20 cellular contexts compared by ENCODE assay signal in the genomic region with DNA sequence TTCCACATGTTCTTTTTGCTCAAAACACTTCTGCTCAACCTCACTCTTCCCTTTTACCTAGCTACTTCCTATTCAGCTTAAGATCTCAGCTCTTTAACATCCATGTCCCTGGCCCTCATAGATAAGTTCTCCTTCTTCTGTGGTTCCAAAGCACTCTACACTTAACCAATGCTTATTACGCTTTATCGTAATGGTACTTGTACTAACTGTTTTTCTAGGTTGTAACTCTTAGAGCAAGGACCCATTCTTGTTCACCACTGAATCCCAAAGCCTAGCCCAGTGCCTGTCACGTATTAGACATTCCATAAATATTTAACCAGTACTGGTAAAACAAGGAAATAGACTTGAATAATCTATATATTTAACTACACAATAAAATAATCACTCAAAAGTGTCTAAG. TPM values are rescaled to one million over a fixed set of nuclear protein-coding genes. Genes with fewer than 3 reads are reported as not detected.
DNase-seq lines count a peak whose midpoint lies in the region; ATAC-seq and TF ChIP-seq lines count a peak whose summit lies in the region.
"Had no signal": no experiment of that assay in that cellular context is flagged by ENCODE, and none has a peak within 500 bp of the region (broad histone marks: within the 10 kb centered on the region; RNA-seq: fewer than 3 reads in every experiment).

No MANE protein-coding gene starts in this region.

- no peak for TF ChIP-seq CTCF in body of pancreas (IDR thresholded peaks at IDR 0.05)
- TF ChIP-seq CTCF in mucosa of descending colon (IDR thresholded peaks at IDR 0.05), result no peak
- no peak for TF ChIP-seq CTCF in uterus (IDR thresholded peaks at IDR 0.05)

- no peak overlapping the region for H3K4me3 Mint-ChIP-seq in activated naive CD8-positive, alpha-beta T cell
- H3K4me3 Mint-ChIP-seq in activated naive CD8-positive, alpha-beta T cell treated with anti-CD3 and anti-CD28 coated beads for 36 hours, result no peak overlapping the region
- H3K4me3 Mint-ChIP-seq in activated CD4-positive, alpha-beta T cell treated with anti-CD3 and anti-CD28 coated beads, Interleukin-2, amount 10 ng/mL, durations not matched to agents 7 days and 5 days, result no peak overlapping the region
- H3K4me3 Mint-ChIP-seq: IgD-negative memory B cell; naive thymus-derived CD8-positive, alpha-beta T cell had no signal

- POLR2A ChIA-PET in activated CD4-positive, alpha-beta T cell treated with anti-CD3 and anti-CD28 coated beads, Interleukin-2, amount 10 ng/mL, durations not matched to agents 7 days and 5 days (lab: Charles Lee), result no interaction called here

- H3K36me3 Mint-ChIP-seq in activated naive CD8-positive, alpha-beta T cell, result no peaks in the 10 kb centered on the region
- no peaks in the 10 kb centered on the region for H3K36me3 Mint-ChIP-seq in activated naive CD8-positive, alpha-beta T cell treated with anti-CD3 and anti-CD28 coated beads for 36 hours
- no peaks in the 10 kb centered on the region for H3K36me3 Mint-ChIP-seq in activated CD4-positive, alpha-beta T cell treated with anti-CD3 and anti-CD28 coated beads, Interleukin-2, amount 10 ng/mL, durations not matched to agents 7 days and 5 days (ENCODE audit: low read depth)
- H3K36me3 Mint-ChIP-seq: naive thymus-derived CD8-positive, alpha-beta T cell had no signal

- H3K27me3 ChIP-seq in body of pancreas, result no peaks in the 10 kb centered on the region
- no peaks in the 10 kb centered on the region for H3K27me3 ChIP-seq in uterus
- H3K27me3 ChIP-seq: adrenal gland had no signal

- H3K4me3 ChIP-seq in body of pancreas (no peak overlapping the region), mucosa of descending colon (no peak overlapping the region), uterus (no peak overlapping the region)
- H3K4me3 ChIP-seq: adrenal gland, cardiac muscle cell, smooth muscle cell had no signal

- CTCF ChIA-PET in activated CD4-positive, alpha-beta T cell treated with anti-CD3 and anti-CD28 coated beads, Interleukin-2, amount 10 ng/mL, durations not matched to agents 7 days and 5 days (lab: Charles Lee), result no interaction called here

- intact Hi-C loops in body of pancreas (cut with DNase I), result no loop called here
- intact Hi-C loops in mucosa of descending colon (cut with DNase I, micrococcal nuclease), result no loop called here
- intact Hi-C loops in uterus (cut with DNase I; ENCODE audit: low total_unique reads), result no loop called here

- H3K9me3 ChIP-seq in body of pancreas (no peaks in the 10 kb centered on the region), mucosa of descending colon (no peaks in the 10 kb centered on the region), uterus (no peaks in the 10 kb centered on the region)
- H3K9me3 ChIP-seq: adrenal gland had no signal

- ATAC-seq in body of pancreas (peak; percentile 63), mucosa of descending colon (peak; percentile 19), HG03571 (IDR thresholded peaks at IDR 0.05; ENCODE audit: unreplicated experiment) (no peak)
- ATAC-seq: naive thymus-derived CD8-positive, alpha-beta T cell; SK-N-SH treated with all-trans-retinoic acid at 6 μM for 48 hours had no signal

- no peaks in the 10 kb centered on the region for H3K9me3 Mint-ChIP-seq in activated naive CD8-positive, alpha-beta T cell (ENCODE audit: low read depth)
- no peaks in the 10 kb centered on the region for H3K9me3 Mint-ChIP-seq in activated naive CD8-positive, alpha-beta T cell treated with anti-CD3 and anti-CD28 coated beads for 36 hours
- H3K9me3 Mint-ChIP-seq in activated CD4-positive, alpha-beta T cell treated with anti-CD3 and anti-CD28 coated beads, Interleukin-2, amount 10 ng/mL, durations not matched to agents 7 days and 5 days, result no peaks in the 10 kb centered on the region
- H3K9me3 Mint-ChIP-seq: IgD-negative memory B cell; naive thymus-derived CD8-positive, alpha-beta T cell had no signal

- 35 to 39% methylated on average over 3 of the region's 3 CpGs for WGBS in body of pancreas, 2 donors

- H3K4me1 Mint-ChIP-seq in activated naive CD8-positive, alpha-beta T cell (ENCODE audit: low read depth), result peaks cover 10% of the 10 kb centered on the region
- H3K4me1 Mint-ChIP-seq in activated naive CD8-positive, alpha-beta T cell treated with anti-CD3 and anti-CD28 coated beads for 36 hours, result peaks cover 13% of the 10 kb centered on the region
- peaks cover 8% of the 10 kb centered on the region for H3K4me1 Mint-ChIP-seq in activated CD4-positive, alpha-beta T cell treated with anti-CD3 and anti-CD28 coated beads, Interleukin-2, amount 10 ng/mL, durations not matched to agents 7 days and 5 days

- no peaks in the 10 kb centered on the region for H3K27me3 Mint-ChIP-seq in activated naive CD8-positive, alpha-beta T cell
- H3K27me3 Mint-ChIP-seq in activated naive CD8-positive, alpha-beta T cell treated with anti-CD3 and anti-CD28 coated beads for 36 hours, result peaks cover 32% of the 10 kb centered on the region
- H3K27me3 Mint-ChIP-seq in activated CD4-positive, alpha-beta T cell treated with anti-CD3 and anti-CD28 coated beads, Interleukin-2, amount 10 ng/mL, durations not matched to agents 7 days and 5 days, result peaks cover 50% of the 10 kb centered on the region
- H3K27me3 Mint-ChIP-seq: IgD-negative memory B cell had no signal

- TF ChIP-seq POLR2A in body of pancreas (IDR thresholded peaks at IDR 0.05) (no peak), uterus (IDR thresholded peaks at IDR 0.05) (no peak)

- no peaks in the 10 kb centered on the region for H3K36me3 ChIP-seq in body of pancreas (replicated peaks in 1 of 2; ENCODE audit: insufficient read depth in 1 of 2, low read depth in 2 of 2)
- no peaks in the 10 kb centered on the region for H3K36me3 ChIP-seq in mucosa of descending colon (ENCODE audit: low read depth)
- no peaks in the 10 kb centered on the region for H3K36me3 ChIP-seq in uterus
- H3K36me3 ChIP-seq: adrenal gland, cardiac muscle cell had no signal

- peak overlapping the region; percentile 9 for H3K27ac Mint-ChIP-seq in activated naive CD8-positive, alpha-beta T cell
- H3K27ac Mint-ChIP-seq in activated naive CD8-positive, alpha-beta T cell treated with anti-CD3 and anti-CD28 coated beads for 36 hours, result no peak overlapping the region
- H3K27ac Mint-ChIP-seq in activated CD4-positive, alpha-beta T cell treated with anti-CD3 and anti-CD28 coated beads, Interleukin-2, amount 10 ng/mL, durations not matched to agents 7 days and 5 days, result no peak overlapping the region
- H3K27ac Mint-ChIP-seq: IgD-negative memory B cell; naive thymus-derived CD8-positive, alpha-beta T cell had no signal

- DNase-seq in activated naive CD8-positive, alpha-beta T cell treated with anti-CD3 and anti-CD28 coated beads for 36 hours, result no peak
- DNase-seq in body of pancreas (no peak), mucosa of descending colon (no peak), NCI-H1436 treated with DMSO at 0.1 percent for 48 hours (lab: John Stamatoyannopoulos, UW) (no peak), uterus (no peak)
- no peak for DNase-seq in activated CD4-positive, alpha-beta T cell treated with anti-CD3 and anti-CD28 coated beads, Interleukin-2, amount 10 ng/mL, durations not matched to agents 7 days and 5 days
- DNase-seq: adrenal gland; mammary epithelial cell; naive thymus-derived CD8-positive, alpha-beta T cell; NCI-H2029; NCI-H524 treated with DMSO at 0.1 percent for 48 hours; stimulated activated CD4-positive, alpha-beta T cell treated with anti-CD3 and anti-CD28 coated beads, Interleukin-4, amount 100 ng/mL, for 4 hours; substantia nigra had no signal

- H3K4me1 ChIP-seq in body of pancreas (peaks cover 63% of the 10 kb centered on the region), mucosa of descending colon (ENCODE audit: low read depth) (peaks cover 19% of the 10 kb centered on the region), uterus (peaks cover 0 to 3% of the 10 kb centered on the region in 2 donors)

- H3K27ac ChIP-seq in body of pancreas, result peak overlapping the region; percentile 74 to 84 (median 77)
- H3K27ac ChIP-seq in uterus, result no peak overlapping the region
- H3K27ac ChIP-seq: adrenal gland, C4-2B, cardiac muscle cell had no signal

RNA-seq across cellular contexts. Expression of a gene that starts 5.3 kb away (rescaled TPM):
- total RNA-seq in activated naive CD8-positive, alpha-beta T cell treated with anti-CD3 and anti-CD28 coated beads for 36 hours, result 1 to 10 TPM; 4.6 to 6.4 TPM
- total RNA-seq in body of pancreas, result 10 to 100 TPM; 29.0 to 58.6 TPM
- total RNA-seq in mucosa of descending colon, result 100 to 1,000 TPM in 1 of 3 donors, 10 to 100 TPM in 2; 63.2 to 106 (median 69.8) TPM
- total RNA-seq in activated CD4-positive, alpha-beta T cell treated with anti-CD3 and anti-CD28 coated beads, Interleukin-2, amount 10 ng/mL, durations not matched to agents 7 days and 5 days, result 1 to 10 TPM; 2.1 to 2.4 TPM
- total RNA-seq in uterus, result 10 to 100 TPM; 10.3 to 52.6 (median 23.9) TPM

RNA-seq across cellular contexts. Expression of a gene that starts 33.3 kb away (rescaled TPM):
- total RNA-seq in activated naive CD8-positive, alpha-beta T cell treated with anti-CD3 and anti-CD28 coated beads for 36 hours, result 10 to 100 TPM; 42.1 to 42.3 TPM
- total RNA-seq in body of pancreas, result 1 to 10 TPM; 5.9 to 6.5 TPM
- total RNA-seq in mucosa of descending colon, result 10 to 100 TPM; 10.4 to 12.8 (median 11.3) TPM
- total RNA-seq in activated CD4-positive, alpha-beta T cell treated with anti-CD3 and anti-CD28 coated beads, Interleukin-2, amount 10 ng/mL, durations not matched to agents 7 days and 5 days, result 10 to 100 TPM; 12.7 to 14.6 TPM
- total RNA-seq in uterus, result 10 to 100 TPM in 3 of 4 donors, 1 to 10 TPM in 1; 8.6 to 29.4 (median 14.5) TPM

Comparison
In these comparisons a context has a peak if more than half of its experiments do, and no peak if none do; other contexts are left out.
1. H3K27ac ChIP-seq: peak in body of pancreas (4 of 4); none in uterus (0 of 2).